10 cellular contexts compared by ENCODE assay signal in genomic region chr13:24359252-24359651, GRCh38. TPM values are rescaled to one million over a fixed set of nuclear protein-coding genes. Genes with fewer than 3 reads are reported as not detected.
"Had no signal": no experiment of that assay in that cellular context is flagged by ENCODE, and none has a peak within 500 bp of the region (broad histone marks: within the 10 kb centered on the region; RNA-seq: fewer than 3 reads in every experiment).

No MANE protein-coding gene starts in this region.

RNA-seq across cellular contexts. Expression of gene C1QTNF9, which starts 49.9 kb away (rescaled TPM):
- total RNA-seq: activated CD4-positive, alpha-beta T cell treated with anti-CD3 and anti-CD28 coated beads, Interleukin-2, amount 10 ng/mL, durations not matched to agents 24 days and 14 days; activated CD8-positive, alpha-beta memory T cell treated with anti-CD3 and anti-CD28 coated beads for 36 hours; activated CD8-positive, alpha-beta T cell treated with anti-CD3 and anti-CD28 coated beads for 36 hours; activated naive CD8-positive, alpha-beta T cell treated with anti-CD3 and anti-CD28 coated beads for 36 hours; activated T-helper 17 cell treated with anti-CD3 and anti-CD28 coated beads, Interleukin-2, amount 50 U/mL, for 72 hours; chondrocyte; M059J; T-helper 1 cell treated with Interleukin-12 subunit alpha and Interleukin-12 subunit beta and Interleukin-4 antibody, amounts not matched to agents 30 ng/mL and 1 ng/mL, for 36 hours; T-helper 2 cell treated with Interferon-gamma antibody and Interleukin-4, amounts not matched to agents 100 ng/mL and 5 ng/mL, for 36 hours had no signal
- polyA plus RNA-seq: cardiac muscle cell had no signal
